Comparison of ENCODE assay signal across 9 cellular contexts in genomic region chr17:1714980-1715802, GRCh38. TPM values are rescaled to one million over a fixed set of nuclear protein-coding genes. Genes with fewer than 3 reads are reported as not detected.
DNase-seq lines count a peak whose midpoint lies in the region; ATAC-seq, FAIRE-seq and TF ChIP-seq lines count a peak whose summit lies in the region.
"Had no signal": no experiment of that assay in that cellular context is flagged by ENCODE, and none has a peak within 500 bp of the region (broad histone marks: within the 10 kb centered on the region; RNA-seq: fewer than 3 reads in every experiment).

No MANE protein-coding gene starts in this region.

- H3K27me3 ChIP-seq in foreskin keratinocyte, result no peaks in the 10 kb centered on the region
- H3K27me3 ChIP-seq in neural progenitor cell, result peaks cover 17% of the 10 kb centered on the region

- no peak overlapping the region for H3K9ac ChIP-seq in neural progenitor cell

- no peak overlapping the region for H2AFZ ChIP-seq in neural progenitor cell (replicated peaks)

- H3K4me1 ChIP-seq in foreskin keratinocyte (peaks cover 5% of the 10 kb centered on the region), neural progenitor cell (peaks cover 31% of the 10 kb centered on the region)

- H3K9me3 Mint-ChIP-seq in neural progenitor cell, result no peaks in the 10 kb centered on the region
- H3K9me3 Mint-ChIP-seq: activated naive CD4-positive, alpha-beta T cell treated with anti-CD3 and anti-CD28 coated beads, Interleukin-2, amount 50 U/mL, for 72 hours had no signal

- H3K4me3 ChIP-seq in neural progenitor cell, result peak overlapping the region; percentile 78

- no peaks in the 10 kb centered on the region for H3K9me3 ChIP-seq in neural progenitor cell (ENCODE audit: low read depth)

- H3K27ac ChIP-seq in foreskin keratinocyte (peak overlapping the region; percentile 51), neural progenitor cell (no peak overlapping the region)

- H3K27ac Mint-ChIP-seq in neural progenitor cell, result no peak overlapping the region

- H3K79me2 ChIP-seq in neural progenitor cell (ENCODE audit: low read depth), result no peaks in the 10 kb centered on the region

- ATAC-seq in foreskin keratinocyte, result peak; percentile 45
- ATAC-seq in GM18517 (IDR thresholded peaks at IDR 0.05; ENCODE audit: unreplicated experiment), result no peak

- H3K4me1 Mint-ChIP-seq in neural progenitor cell, result peaks cover 37% of the 10 kb centered on the region

- H4K20me1 ChIP-seq in neural progenitor cell (ENCODE audit: low read depth), result peaks cover 16% of the 10 kb centered on the region

- peaks cover 5% of the 10 kb centered on the region for H3K27me3 Mint-ChIP-seq in neural progenitor cell (ENCODE audit: insufficient read depth, low read depth)

- peak overlapping the region; percentile 95 for H3K4me3 Mint-ChIP-seq in neural progenitor cell

- H3K4me2 ChIP-seq in neural progenitor cell, result peak overlapping the region; percentile 91

- H3K36me3 Mint-ChIP-seq in neural progenitor cell, result no peaks in the 10 kb centered on the region

- peak; percentile 48 for FAIRE-seq in G401.6 (lab: Jason Lieb, UNC)

- TF ChIP-seq CTCF in foreskin keratinocyte (conservative IDR thresholded peaks at IDR 0.05) (no peak), neural progenitor cell (IDR thresholded peaks at IDR 0.05) (no peak)

- H3K36me3 ChIP-seq in neural progenitor cell, result no peaks in the 10 kb centered on the region

- DNase-seq in NOMO-1 (lab: John Stamatoyannopoulos, UW; ENCODE audit: unreplicated experiment in 2 of 2) (peak; percentile 18 to 37), foreskin keratinocyte (peak; percentile 78 to 89), neural progenitor cell (ENCODE audit: low spot score) (peak; percentile 64), GF-D8 (lab: John Stamatoyannopoulos, UW) (no peak), cerebellum (ENCODE audit: low spot score) (no peak)
- peak; percentile 84 for DNase-seq in activated effector memory CD4-positive, alpha-beta T cell treated with anti-CD3 and anti-CD28 coated beads, Interleukin-2, amount 50 U/mL, for 16 hours

- peaks cover 59% of the 10 kb centered on the region for H3F3A ChIP-seq in neural progenitor cell (ENCODE audit: low read depth)

RNA-seq across cellular contexts. Expression of gene TLCD2, which starts 5.0 kb away (rescaled TPM):
- total RNA-seq in foreskin keratinocyte (0.60 and 0.65 TPM in 2 replicates), neural progenitor cell (ENCODE audit: low replicate concordance) (0.15 and 0.28 TPM in 2 replicates), cerebellum (0.73 TPM)
- 0.27 and 0.30 TPM in 2 replicates for polyA plus RNA-seq in foreskin keratinocyte

RNA-seq across cellular contexts. Expression of gene WDR81, which starts 9.3 kb away (rescaled TPM):
- total RNA-seq in foreskin keratinocyte (17.6 and 18.9 TPM in 2 replicates), neural progenitor cell (ENCODE audit: low replicate concordance) (1.9 and 10.4 TPM in 2 replicates), cerebellum (8.3 TPM)
- polyA plus RNA-seq in foreskin keratinocyte, result 10.3 and 11.5 TPM in 2 replicates

RNA-seq across cellular contexts. Expression of gene SERPINF2, which starts 27.5 kb away (rescaled TPM):
- total RNA-seq in foreskin keratinocyte, result 1.2 and 1.3 TPM in 2 replicates
- polyA plus RNA-seq in foreskin keratinocyte, result 1.3 and 1.8 TPM in 2 replicates
- total RNA-seq in neural progenitor cell (ENCODE audit: low replicate concordance), result 0.59 TPM in 1 of 2 replicates, not detected in the other
- 0.18 TPM for total RNA-seq in cerebellum

RNA-seq across cellular contexts. Expression of gene PRPF8, which starts 30.5 kb away (rescaled TPM):
- 188 and 214 TPM in 2 replicates for total RNA-seq in foreskin keratinocyte
- polyA plus RNA-seq in foreskin keratinocyte, result 213 and 239 TPM in 2 replicates
- 119 and 173 TPM in 2 replicates for total RNA-seq in neural progenitor cell (ENCODE audit: low replicate concordance)
- 128 TPM for total RNA-seq in cerebellum

RNA-seq across cellular contexts. Expression of gene SERPINF1, which starts 46.7 kb away (rescaled TPM):
- total RNA-seq in foreskin keratinocyte (6.8 and 7.4 TPM in 2 replicates), neural progenitor cell (ENCODE audit: low replicate concordance) (57.9 and 93.5 TPM in 2 replicates), cerebellum (12.2 TPM)
- 7.7 and 8.5 TPM in 2 replicates for polyA plus RNA-seq in foreskin keratinocyte

Comparison
In these comparisons a context has a peak if more than half of its experiments do, and no peak if none do; other contexts are left out.
1. DNase-seq: peak in NOMO-1 (2 of 2), activated effector memory CD4-positive, alpha-beta T cell treated with anti-CD3 and anti-CD28 coated beads, Interleukin-2, amount 50 U/mL, for 16 hours (single experiment), foreskin keratinocyte (2 of 2) and neural progenitor cell (single experiment); none in GF-D8 (single experiment) and cerebellum (single experiment).